ENCODE assay signal across 26 cellular contexts in genomic region chr18:58324824-58325520, GRCh38.
"Had no signal": no experiment of that assay in that cellular context is flagged by ENCODE, and none has a peak within 500 bp of the region (broad histone marks: within the 10 kb centered on the region; RNA-seq: fewer than 3 reads in every experiment).

No MANE protein-coding gene starts in this region.

- ATAC-seq: activated CD4-positive, CD25-positive, alpha-beta regulatory T cell treated with anti-CD3 and anti-CD28 coated beads, Interleukin-2, amount 50 U/mL, for 24 hours; activated CD8-positive, alpha-beta T cell treated with anti-CD3 and anti-CD28 coated beads for 36 hours; activated T-cell treated with anti-CD3 and anti-CD28 coated beads, Interleukin-2, amount 50 U/mL, for 4 hours; activated T-helper 17 cell treated with anti-CD3 and anti-CD28 coated beads, Interleukin-2, amount 50 U/mL, for 72 hours; SK-N-SH treated with all-trans-retinoic acid at 6 μM for 48 hours had no signal

- DNase-seq: activated CD4-positive, alpha-beta T cell treated with anti-CD3 and anti-CD28 coated beads for 4 hours; activated CD8-positive, alpha-beta T cell treated with anti-CD3 and anti-CD28 coated beads for 36 hours; activated gamma-delta T cell; activated naive CD4-positive, alpha-beta T cell treated with anti-CD3 and anti-CD28 coated beads for 36 hours; activated T-cell treated with anti-CD3 and anti-CD28 coated beads, Interleukin-2, amount 50 U/mL, for 4 hours; amygdala; brain microvascular endothelial cell; Karpas-422; MM.1S; NCI-H1105 treated with DMSO at 0.1 percent for 48 hours; NCI-H1436 treated with DMSO at 0.1 percent for 48 hours; NCI-H187; NCI-H2081 treated with DMSO at 0.1 percent for 48 hours; NCI-H446; NCI-H524; Peyer's patch; Right ventricle myocardium superior; SJCRH30 had no signal

- H3K27me3 ChIP-seq: brain microvascular endothelial cell, cardiac muscle cell, Peyer's patch, SJCRH30 had no signal

- H3K4me3 ChIP-seq: cardiac muscle cell, Peyer's patch, SJCRH30 had no signal

- H3K27ac Mint-ChIP-seq: activated CD8-positive, alpha-beta T cell treated with anti-CD3 and anti-CD28 coated beads for 36 hours; activated naive CD4-positive, alpha-beta T cell treated with anti-CD3 and anti-CD28 coated beads for 36 hours; activated naive CD8-positive, alpha-beta T cell; activated T-helper 17 cell treated with anti-CD3 and anti-CD28 coated beads, Interleukin-2, amount 50 U/mL, for 72 hours; T-helper 1 cell treated with Interleukin-12 subunit alpha and Interleukin-12 subunit beta and Interleukin-4 antibody, amounts not matched to agents 30 μg/mL and 1 μg/mL, for 36 hours had no signal

- H3K9me3 Mint-ChIP-seq: activated CD8-positive, alpha-beta T cell treated with anti-CD3 and anti-CD28 coated beads for 36 hours; activated naive CD4-positive, alpha-beta T cell treated with anti-CD3 and anti-CD28 coated beads for 36 hours; activated T-cell treated with anti-CD3 and anti-CD28 coated beads, Interleukin-2, amount 50 U/mL, for 4 hours; activated T-helper 17 cell treated with anti-CD3 and anti-CD28 coated beads, Interleukin-2, amount 50 U/mL, for 72 hours; T-helper 1 cell treated with Interleukin-12 subunit alpha and Interleukin-12 subunit beta and Interleukin-4 antibody, amounts not matched to agents 30 μg/mL and 1 μg/mL, for 36 hours had no signal

- H3K4me1 Mint-ChIP-seq: activated T-helper 17 cell treated with anti-CD3 and anti-CD28 coated beads, Interleukin-2, amount 50 U/mL, for 72 hours had no signal

- H3K9me3 ChIP-seq: Peyer's patch, SJCRH30 had no signal

- H3K27me3 Mint-ChIP-seq: activated CD8-positive, alpha-beta T cell treated with anti-CD3 and anti-CD28 coated beads for 36 hours had no signal

- H3K27ac ChIP-seq: brain microvascular endothelial cell, cardiac muscle cell, Peyer's patch, RWPE1, SJCRH30 had no signal

- H3K4me3 Mint-ChIP-seq: activated CD8-positive, alpha-beta T cell treated with anti-CD3 and anti-CD28 coated beads for 36 hours; activated naive CD4-positive, alpha-beta T cell treated with anti-CD3 and anti-CD28 coated beads for 36 hours; activated naive CD8-positive, alpha-beta T cell; activated T-cell treated with anti-CD3 and anti-CD28 coated beads, Interleukin-2, amount 50 U/mL, for 4 hours; activated T-helper 17 cell treated with anti-CD3 and anti-CD28 coated beads, Interleukin-2, amount 50 U/mL, for 72 hours; T-helper 1 cell treated with Interleukin-12 subunit alpha and Interleukin-12 subunit beta and Interleukin-4 antibody, amounts not matched to agents 30 μg/mL and 1 μg/mL, for 36 hours had no signal

- FAIRE-seq: astrocyte had no signal
